ENCODE assay signal across 8 cellular contexts in the genomic region with DNA sequence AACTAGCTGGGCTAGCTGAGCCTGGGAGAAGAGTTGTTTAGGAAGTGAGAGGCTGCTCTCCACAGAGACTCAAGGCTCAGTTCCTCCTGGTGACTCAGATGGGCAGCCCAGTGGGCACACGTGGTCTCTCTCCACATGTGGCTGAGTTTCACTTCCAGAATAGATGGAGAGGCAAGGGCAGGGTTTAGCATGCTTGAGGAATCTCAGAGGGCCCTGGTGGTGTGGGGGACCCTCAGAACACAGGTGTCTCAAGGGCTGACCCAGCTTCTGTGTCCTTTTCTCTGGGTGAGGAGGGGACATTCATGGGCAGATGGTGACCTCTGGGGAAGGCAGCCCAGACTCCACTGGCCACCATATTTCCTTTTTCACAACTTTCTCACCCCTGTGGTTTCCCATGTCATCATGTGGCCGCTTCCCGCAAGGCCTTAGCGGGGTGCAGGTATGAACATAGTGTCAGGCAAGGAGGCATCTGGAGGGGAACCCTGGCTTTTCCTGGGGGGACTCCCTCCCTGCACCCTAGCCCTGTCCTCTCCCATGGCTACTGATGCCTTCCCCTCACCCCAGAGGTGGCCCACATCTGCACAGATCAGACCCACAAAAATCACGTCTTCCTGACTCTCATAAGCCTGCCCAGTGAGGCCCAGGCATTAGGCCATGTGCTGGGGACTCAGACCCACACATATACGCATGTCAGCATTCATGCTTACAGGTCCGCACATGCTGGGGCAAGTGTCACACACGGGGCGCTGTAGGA. TPM values are rescaled to one million over a fixed set of nuclear protein-coding genes. Genes with fewer than 3 reads are reported as not detected.
DNase-seq lines count a peak whose midpoint lies in the region; ATAC-seq and TF ChIP-seq lines count a peak whose summit lies in the region.

No MANE protein-coding gene starts in this region.

- H3K27me3 Mint-ChIP-seq in stimulated activated naive B cell treated with anti-CD40 and anti-IgM and Interleukin-4, amounts not matched to agents 10 μg/mL and 1 μg/mL and 100 μg/mL, for 72 hours = peaks cover 0 to 8% of the 10 kb centered on the region in 2 donors

- H3K4me1 Mint-ChIP-seq in stimulated activated naive B cell treated with anti-CD40 and anti-IgM and Interleukin-4, amounts not matched to agents 10 μg/mL and 1 μg/mL and 100 μg/mL, for 72 hours = peaks cover 46 to 69% of the 10 kb centered on the region in 2 donors

- peak overlapping the region; percentile 58 to 61 for H3K4me3 Mint-ChIP-seq in stimulated activated naive B cell treated with anti-CD40 and anti-IgM and Interleukin-4, amounts not matched to agents 10 μg/mL and 1 μg/mL and 100 μg/mL, for 72 hours

- H3K27ac Mint-ChIP-seq in stimulated activated naive B cell treated with anti-CD40 and anti-IgM and Interleukin-4, amounts not matched to agents 10 μg/mL and 1 μg/mL and 100 μg/mL, for 72 hours = peak overlapping the region; percentile 99

- DNase-seq in Caki2 (ENCODE audit: low read depth) (peak; percentile 39), GM20000 (ENCODE audit: low spot score) (peak; percentile 84), HT1080 (ENCODE audit: low read depth) (peak; percentile 75), choroid plexus epithelial cell (ENCODE audit: low read depth) (peak; percentile 66), ureter (ENCODE audit: low spot score) (no peak), cerebellum (ENCODE audit: low spot score) (no peak)
- DNase-seq in stimulated activated naive B cell treated with anti-CD40 and anti-IgM and Interleukin-4, amounts not matched to agents 10 μg/mL and 1 μg/mL and 100 μg/mL, for 72 hours = peak; percentile 89
- no peak for DNase-seq in activated CD4-positive, alpha-beta T cell treated with anti-CD3 and anti-CD28 coated beads, Interleukin-2, amount 50 U/mL, for 4 hours

- in situ Hi-C loops in Caki2 (cut with HindIII; ENCODE audit: low pct_unique_long_range_greater_than_20kb, low sequenced_read_pairs) = no loop called here

- peaks cover 37 to 49% of the 10 kb centered on the region in 2 donors for H3K36me3 Mint-ChIP-seq in stimulated activated naive B cell treated with anti-CD40 and anti-IgM and Interleukin-4, amounts not matched to agents 10 μg/mL and 1 μg/mL and 100 μg/mL, for 72 hours

- H3K9me3 Mint-ChIP-seq in stimulated activated naive B cell treated with anti-CD40 and anti-IgM and Interleukin-4, amounts not matched to agents 10 μg/mL and 1 μg/mL and 100 μg/mL, for 72 hours = peaks cover 0 to 2% of the 10 kb centered on the region in 2 donors

- peak; percentile 81 to 84 for ATAC-seq in stimulated activated naive B cell treated with anti-CD40 and anti-IgM and Interleukin-4, amounts not matched to agents 10 μg/mL and 1 μg/mL and 100 μg/mL, for 72 hours (replicated peaks)

- no peak overlapping the region for H3K4me3 ChIP-seq in choroid plexus epithelial cell (ENCODE audit: low read depth, low read length)

- TF ChIP-seq CTCF in GM20000 (IDR thresholded peaks at IDR 0.05; ENCODE audit: extremely low read depth, missing control alignments) (no peak), choroid plexus epithelial cell (conservative IDR thresholded peaks at IDR 0.05; ENCODE audit: low read depth, low read length) (no peak)

RNA-seq across cellular contexts. Expression of a gene that starts 3.3 kb away (rescaled TPM):
- 454 and 543 TPM in 2 replicates for total RNA-seq in Caki2 (2014; rRNA removed; shearing (Covaris generic); ENCODE audit: low replicate concordance)
- 139 and 191 TPM in 2 replicates for total RNA-seq in HT1080 (2014; rRNA removed; shearing (Covaris generic))
- 180 and 191 TPM in 2 replicates for polyA plus RNA-seq in HT1080 (2015; cell fraction: cytosol; rRNA removed)
- 360 and 432 TPM in 2 replicates for polyA plus RNA-seq in HT1080 (2015; cell fraction: nucleus; rRNA removed)
- total RNA-seq in ureter (341 TPM), cerebellum (58.5 TPM)

RNA-seq across cellular contexts. Expression of a gene that starts 15.2 kb away (rescaled TPM):
- 8.3 and 14.4 TPM in 2 replicates for total RNA-seq in Caki2 (2014; rRNA removed; shearing (Covaris generic); ENCODE audit: low replicate concordance)
- 11.4 and 11.7 TPM in 2 replicates for total RNA-seq in HT1080 (2014; rRNA removed; shearing (Covaris generic))
- polyA plus RNA-seq in HT1080 (2015; cell fraction: cytosol; rRNA removed) = 3.6 and 5.1 TPM in 2 replicates
- polyA plus RNA-seq in HT1080 (2015; cell fraction: nucleus; rRNA removed) = 3.3 and 3.8 TPM in 2 replicates
- total RNA-seq in ureter (0.78 TPM), cerebellum (29.8 TPM)

RNA-seq across cellular contexts. Expression of a gene that starts 23.8 kb away (rescaled TPM):
- 223 and 249 TPM in 2 replicates for total RNA-seq in Caki2 (2014; rRNA removed; shearing (Covaris generic); ENCODE audit: low replicate concordance)
- 154 and 185 TPM in 2 replicates for total RNA-seq in HT1080 (2014; rRNA removed; shearing (Covaris generic))
- 130 and 147 TPM in 2 replicates for polyA plus RNA-seq in HT1080 (2015; cell fraction: cytosol; rRNA removed)
- 111 and 121 TPM in 2 replicates for polyA plus RNA-seq in HT1080 (2015; cell fraction: nucleus; rRNA removed)
- total RNA-seq in ureter (135 TPM), cerebellum (30.9 TPM)

RNA-seq across cellular contexts. Expression of a gene that starts 40.0 kb away (rescaled TPM):
- total RNA-seq in Caki2 (2014; rRNA removed; shearing (Covaris generic); ENCODE audit: low replicate concordance) = 2.2 TPM in 1 of 2 replicates, not detected in the other
- 0.31 and 1.9 TPM in 2 replicates for total RNA-seq in HT1080 (2014; rRNA removed; shearing (Covaris generic))
- 1.5 and 2.3 TPM in 2 replicates for polyA plus RNA-seq in HT1080 (2015; cell fraction: cytosol; rRNA removed)
- polyA plus RNA-seq in HT1080 (2015; cell fraction: nucleus; rRNA removed) = 0.46 and 0.65 TPM in 2 replicates
- total RNA-seq in ureter = 1.3 TPM
- 40.3 TPM for total RNA-seq in cerebellum

RNA-seq across cellular contexts. Expression of a gene that starts 41.0 kb away (rescaled TPM):
- total RNA-seq in Caki2 (2014; rRNA removed; shearing (Covaris generic); ENCODE audit: low replicate concordance) = 0.26 and 3.3 TPM in 2 replicates
- total RNA-seq in HT1080 (2014; rRNA removed; shearing (Covaris generic)) = not detected in 2 replicates
- 0.19 TPM in 1 of 2 replicates, not detected in the other for polyA plus RNA-seq in HT1080 (2015; cell fraction: cytosol; rRNA removed)
- 0.56 and 1.8 TPM in 2 replicates for polyA plus RNA-seq in HT1080 (2015; cell fraction: nucleus; rRNA removed)
- total RNA-seq in ureter = 1.1 TPM
- 4.7 TPM for total RNA-seq in cerebellum

Comparison
In these comparisons a context has a peak if more than half of its experiments do, and no peak if none do; other contexts are left out.
1. DNase-seq: peak in Caki2 (single experiment), GM20000 (single experiment), HT1080 (single experiment), choroid plexus epithelial cell (single experiment) and stimulated activated naive B cell treated with anti-CD40 and anti-IgM and Interleukin-4, amounts not matched to agents 10 μg/mL and 1 μg/mL and 100 μg/mL, for 72 hours (single experiment); none in activated CD4-positive, alpha-beta T cell treated with anti-CD3 and anti-CD28 coated beads, Interleukin-2, amount 50 U/mL, for 4 hours (0 of 2), ureter (single experiment) and cerebellum (single experiment).